Comparison of ENCODE assay signal across 7 cellular contexts in genomic region chr7:38349127-38349795, GRCh38.
DNase-seq lines count a peak whose midpoint lies in the region; ATAC-seq and TF ChIP-seq lines count a peak whose summit lies in the region.
"Not testable (repeated sequence)": the region's sequence is repeated elsewhere in the genome, so short reads cannot be mapped to it uniquely, and the experiment has no call there.

No MANE protein-coding gene starts in this region.

- H3K4me3 ChIP-seq in neural progenitor cell = not testable (repeated sequence)

- H3K79me2 ChIP-seq in neural progenitor cell (ENCODE audit: low read depth) = not testable (repeated sequence)

- H3K9ac ChIP-seq in neural progenitor cell = not testable (repeated sequence)

- not testable (repeated sequence) for H3K27me3 Mint-ChIP-seq in activated CD4-positive, alpha-beta T cell treated with anti-CD3 and anti-CD28 coated beads, Interleukin-2, amount 10 ng/mL, durations not matched to agents 7 days and 5 days; activated naive CD8-positive, alpha-beta T cell treated with anti-CD3 and anti-CD28 coated beads, Interleukin-2, amount 50 U/mL, for 24 hours; neural progenitor cell (ENCODE audit: insufficient read depth, low read depth)

- H3K4me2 ChIP-seq in neural progenitor cell = not testable (repeated sequence)

- not testable (repeated sequence) for H3F3A ChIP-seq in neural progenitor cell (ENCODE audit: low read depth)

- H3K36me3 Mint-ChIP-seq in activated CD4-positive, alpha-beta T cell treated with anti-CD3 and anti-CD28 coated beads, Interleukin-2, amount 10 ng/mL, durations not matched to agents 7 days and 5 days (ENCODE audit: low read depth); activated naive CD8-positive, alpha-beta T cell treated with anti-CD3 and anti-CD28 coated beads, Interleukin-2, amount 50 U/mL, for 24 hours (ENCODE audit: low read depth); neural progenitor cell: not testable (repeated sequence)

- not testable (repeated sequence) for H3K9me3 Mint-ChIP-seq in activated CD4-positive, alpha-beta T cell treated with anti-CD3 and anti-CD28 coated beads, Interleukin-2, amount 10 ng/mL, durations not matched to agents 7 days and 5 days; activated naive CD8-positive, alpha-beta T cell treated with anti-CD3 and anti-CD28 coated beads, Interleukin-2, amount 50 U/mL, for 24 hours; neural progenitor cell

- not testable (repeated sequence) for H3K36me3 ChIP-seq in neural progenitor cell

- H3K4me1 Mint-ChIP-seq in activated CD4-positive, alpha-beta T cell treated with anti-CD3 and anti-CD28 coated beads, Interleukin-2, amount 10 ng/mL, durations not matched to agents 7 days and 5 days = peaks cover 40% of the 10 kb centered on the region
- peaks cover 58% of the 10 kb centered on the region for H3K4me1 Mint-ChIP-seq in activated naive CD8-positive, alpha-beta T cell treated with anti-CD3 and anti-CD28 coated beads, Interleukin-2, amount 50 U/mL, for 24 hours
- H3K4me1 Mint-ChIP-seq in neural progenitor cell = not testable (repeated sequence)

- H3K27ac Mint-ChIP-seq in activated CD4-positive, alpha-beta T cell treated with anti-CD3 and anti-CD28 coated beads, Interleukin-2, amount 10 ng/mL, durations not matched to agents 7 days and 5 days = peak overlapping the region; percentile 92
- H3K27ac Mint-ChIP-seq in activated naive CD8-positive, alpha-beta T cell treated with anti-CD3 and anti-CD28 coated beads, Interleukin-2, amount 50 U/mL, for 24 hours = peak overlapping the region; percentile 93
- H3K27ac Mint-ChIP-seq in neural progenitor cell = not testable (repeated sequence)

- not testable (repeated sequence) for TF ChIP-seq CTCF in neural progenitor cell (IDR thresholded peaks at IDR 0.05)

- H3K4me1 ChIP-seq in neural progenitor cell = not testable (repeated sequence)

- not testable (repeated sequence) for H3K27ac ChIP-seq in neural progenitor cell

- not testable (repeated sequence) for H3K9me3 ChIP-seq in neural progenitor cell (ENCODE audit: low read depth)

- peak; percentile 15 to 35 for DNase-seq in Kasumi-1 (lab: John Stamatoyannopoulos, UW)
- not testable (repeated sequence) for DNase-seq in activated CD4-positive, alpha-beta T cell treated with anti-CD3 and anti-CD28 coated beads, Interleukin-2, amount 10 ng/mL, durations not matched to agents 7 days and 5 days; activated naive CD8-positive, alpha-beta T cell treated with anti-CD3 and anti-CD28 coated beads, Interleukin-2, amount 50 U/mL, for 24 hours; neural progenitor cell (ENCODE audit: low spot score)

- not testable (repeated sequence) for H4K20me1 ChIP-seq in neural progenitor cell (ENCODE audit: low read depth)

- CTCF ChIA-PET in activated CD4-positive, alpha-beta T cell treated with anti-CD3 and anti-CD28 coated beads, Interleukin-2, amount 10 ng/mL, durations not matched to agents 7 days and 5 days (lab: Charles Lee) = interaction anchor here (0.7 to 1.7 kb wide), 8 partner anchors 8 to 133 kb away, joined by 3 to 5 read pairs (median 3); no protein-coding TSS in a partner anchor

- peak overlapping the region; percentile 63 for H2AFZ ChIP-seq in neural progenitor cell (replicated peaks)

- ATAC-seq in GM18502 (IDR thresholded peaks at IDR 0.05; ENCODE audit: poor library complexity, unreplicated experiment) = peak; percentile 31
- peak; percentile 33 for ATAC-seq in GM21447 (IDR thresholded peaks at IDR 0.05; ENCODE audit: unreplicated experiment)
- ATAC-seq in HG03064 (IDR thresholded peaks at IDR 0.05; ENCODE audit: low read depth, unreplicated experiment) = peak; percentile 39
- ATAC-seq in activated naive CD8-positive, alpha-beta T cell treated with anti-CD3 and anti-CD28 coated beads, Interleukin-2, amount 50 U/mL, for 24 hours = peak; percentile 42

- POLR2A ChIA-PET in activated CD4-positive, alpha-beta T cell treated with anti-CD3 and anti-CD28 coated beads, Interleukin-2, amount 10 ng/mL, durations not matched to agents 7 days and 5 days (lab: Charles Lee) = interaction anchor here (0.6 kb wide), 1 partner anchor 134 kb away, joined by 4 read pairs; no protein-coding TSS in a partner anchor

- H3K27me3 ChIP-seq in neural progenitor cell = not testable (repeated sequence)

- peak overlapping the region; percentile 86 for H3K4me3 Mint-ChIP-seq in activated CD4-positive, alpha-beta T cell treated with anti-CD3 and anti-CD28 coated beads, Interleukin-2, amount 10 ng/mL, durations not matched to agents 7 days and 5 days
- peak overlapping the region; percentile 88 for H3K4me3 Mint-ChIP-seq in activated naive CD8-positive, alpha-beta T cell treated with anti-CD3 and anti-CD28 coated beads, Interleukin-2, amount 50 U/mL, for 24 hours
- not testable (repeated sequence) for H3K4me3 Mint-ChIP-seq in neural progenitor cell
